12 cellular contexts compared by ENCODE assay signal in the genomic region with DNA sequence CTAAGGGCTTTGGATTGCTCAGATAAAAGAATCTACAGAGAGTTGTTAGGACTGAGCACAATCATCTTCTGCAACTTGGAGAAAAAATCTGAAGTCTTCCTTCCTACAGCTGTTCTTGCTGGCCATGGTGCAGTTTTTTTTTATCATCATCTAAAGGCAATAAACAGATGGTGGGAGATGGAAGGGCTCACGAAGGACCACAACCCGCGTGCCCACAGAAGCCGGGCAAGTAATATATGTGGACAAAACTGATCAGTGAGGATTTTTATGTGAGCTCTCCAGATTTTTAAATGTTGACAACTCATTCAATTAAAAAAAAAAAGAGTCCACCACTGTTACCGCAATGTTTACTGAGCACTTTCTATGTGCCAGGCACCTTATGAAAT. TPM values are rescaled to one million over a fixed set of nuclear protein-coding genes. Genes with fewer than 3 reads are reported as not detected.
DNase-seq lines count a peak whose midpoint lies in the region; ATAC-seq lines count a peak whose summit lies in the region.
"Had no signal": no experiment of that assay in that cellular context is flagged by ENCODE, and none has a peak within 500 bp of the region (broad histone marks: within the 10 kb centered on the region; RNA-seq: fewer than 3 reads in every experiment).

No MANE protein-coding gene starts in this region.

- no peak overlapping the region for H3K4me2 ChIP-seq in mesenchymal stem cell (ENCODE audit: low read length, poor library complexity, severe bottlenecking)
- H3K4me2 ChIP-seq: KMS-11 had no signal

- H3K14ac ChIP-seq in mesenchymal stem cell (ENCODE audit: low read length in 2 of 2): no peak overlapping the region

- no peak overlapping the region for H2AK5ac ChIP-seq in mesenchymal stem cell (ENCODE audit: low read length, severe bottlenecking)

- H3K27me3 Mint-ChIP-seq in T-helper 17 cell: peaks cover 5% of the 10 kb centered on the region
- H3K27me3 Mint-ChIP-seq: B cell; CD4-positive, alpha-beta memory T cell had no signal

- H2BK12ac ChIP-seq in mesenchymal stem cell (ENCODE audit: low read length in 2 of 2): peak overlapping the region in 1 of 2 experiments; percentile 21

- H3K27ac ChIP-seq in mesenchymal stem cell (ENCODE audit: low read length, poor library complexity, severe bottlenecking): no peak overlapping the region
- H3K27ac ChIP-seq: KMS-11 had no signal

- H2AFZ ChIP-seq in mesenchymal stem cell (ENCODE audit: low read depth, low read length): no peak overlapping the region

- H3K23ac ChIP-seq in mesenchymal stem cell (ENCODE audit: low read length in 2 of 2): no peak overlapping the region

- no peak overlapping the region for H4K91ac ChIP-seq in mesenchymal stem cell (ENCODE audit: low read length)

- H3K4ac ChIP-seq in mesenchymal stem cell (ENCODE audit: low read depth in 1 of 2, low read length in 2 of 2): no peak overlapping the region

- no peak overlapping the region for H2BK15ac ChIP-seq in mesenchymal stem cell (ENCODE audit: low read depth, poor library complexity, severe bottlenecking)

- intact Hi-C loops in left ventricle myocardium superior (cut with micrococcal nuclease): loop anchor here (10.0 kb wide), 2 partner anchors 299 to 779 kb away; no protein-coding TSS in a partner anchor
- intact Hi-C loops in Right ventricle myocardium superior (cut with DNase I): loop anchor here (2.0 to 10.0 kb wide), 4 partner anchors 309 to 673 kb away; partner anchors contain the start of gene KLF7

- no peak overlapping the region for H2BK120ac ChIP-seq in mesenchymal stem cell (ENCODE audit: low read depth, low read length)

- H3K9me3 ChIP-seq in T-helper 17 cell (ENCODE audit: control insufficient read depth, low read length, poor library complexity, severe bottlenecking) (no peaks in the 10 kb centered on the region), mesenchymal stem cell (ENCODE audit: control insufficient read depth, low read length) (no peaks in the 10 kb centered on the region)

- 90% methylated on average over 1 of the region's 5 CpGs for WGBS in mesenchymal stem cell

- peaks cover 1% of the 10 kb centered on the region for H3K79me1 ChIP-seq in mesenchymal stem cell (replicated peaks; ENCODE audit: low read length, poor library complexity, severe bottlenecking)

- no peaks in the 10 kb centered on the region for H3K36me3 ChIP-seq in mesenchymal stem cell (ENCODE audit: control insufficient read depth in 1 of 2, insufficient read depth in 2 of 2, low read depth in 1 of 2, low read length in 2 of 2)

- no peak overlapping the region for H3K4me3 ChIP-seq in mesenchymal stem cell (ENCODE audit: insufficient read depth in 1 of 2, low read depth in 1 of 2, low read length in 2 of 2)

- H3K4me1 Mint-ChIP-seq in T-helper 17 cell: peaks cover 11% of the 10 kb centered on the region

- H3K4me3 Mint-ChIP-seq in T-helper 17 cell: peak overlapping the region; percentile 28
- H3K4me3 Mint-ChIP-seq: B cell had no signal

- ATAC-seq in left ventricle myocardium superior: peak; percentile 17
- no peak for ATAC-seq in Right ventricle myocardium superior (ENCODE audit: poor library complexity)
- ATAC-seq in T-helper 17 cell: no peak
- ATAC-seq in HG03521 (IDR thresholded peaks at IDR 0.05; ENCODE audit: unreplicated experiment): no peak
- ATAC-seq in HG03520 (IDR thresholded peaks at IDR 0.05; ENCODE audit: unreplicated experiment): no peak

- peak overlapping the region; percentile 83 for H3K9ac ChIP-seq in mesenchymal stem cell (ENCODE audit: low read length)
- H3K9ac ChIP-seq: KMS-11 had no signal

- H2BK5ac ChIP-seq in mesenchymal stem cell (ENCODE audit: low read depth, low read length, poor library complexity, severe bottlenecking): no peak overlapping the region

- H3K27me3 ChIP-seq in mesenchymal stem cell (ENCODE audit: control insufficient read depth in 1 of 2, insufficient read depth in 1 of 2, low read length in 2 of 2): no peaks in the 10 kb centered on the region

- no peak for DNase-seq in left ventricle myocardium superior
- DNase-seq in Right ventricle myocardium superior: no peak
- no peak for DNase-seq in T-helper 17 cell
- no peak for DNase-seq in mesenchymal stem cell
- DNase-seq in HT-29 (ENCODE audit: low spot score): no peak
- no peak for DNase-seq in amygdala (lab: John Stamatoyannopoulos, UW)
- DNase-seq: GOT3 had no signal

- no peak overlapping the region for H4K8ac ChIP-seq in mesenchymal stem cell (ENCODE audit: low read length)

- no peaks in the 10 kb centered on the region for H3K36me3 Mint-ChIP-seq in T-helper 17 cell (ENCODE audit: low read depth)
- H3K36me3 Mint-ChIP-seq: CD4-positive, alpha-beta memory T cell had no signal

- no peak overlapping the region for H3K18ac ChIP-seq in mesenchymal stem cell (ENCODE audit: low read depth in 1 of 2, low read length in 2 of 2)

- no peak overlapping the region for H3K27ac Mint-ChIP-seq in T-helper 17 cell
- H3K27ac Mint-ChIP-seq: B cell; CD4-positive, alpha-beta memory T cell had no signal

- peaks cover 6% of the 10 kb centered on the region for H3K4me1 ChIP-seq in mesenchymal stem cell (ENCODE audit: control insufficient read depth, insufficient read depth, low read depth, low read length)

RNA-seq across cellular contexts. Expression of gene CREB1, which starts 55.9 kb away (rescaled TPM):
- total RNA-seq in left ventricle myocardium superior (51.0 TPM), Right ventricle myocardium superior (47.9 TPM), T-helper 17 cell (10 to 100 TPM; 73.7 to 89.3 TPM)
- polyA plus RNA-seq in mesenchymal stem cell (2013, experiment 1 of 2): 22.5 TPM
- polyA plus RNA-seq in mesenchymal stem cell (2013, experiment 2 of 2): 24.2 TPM
- total RNA-seq in HT-29 (2014; rRNA removed; shearing (Covaris generic)): 23.8 and 31.8 TPM in 2 replicates
